Comparison of ENCODE assay signal across 17 cellular contexts in the genomic region with DNA sequence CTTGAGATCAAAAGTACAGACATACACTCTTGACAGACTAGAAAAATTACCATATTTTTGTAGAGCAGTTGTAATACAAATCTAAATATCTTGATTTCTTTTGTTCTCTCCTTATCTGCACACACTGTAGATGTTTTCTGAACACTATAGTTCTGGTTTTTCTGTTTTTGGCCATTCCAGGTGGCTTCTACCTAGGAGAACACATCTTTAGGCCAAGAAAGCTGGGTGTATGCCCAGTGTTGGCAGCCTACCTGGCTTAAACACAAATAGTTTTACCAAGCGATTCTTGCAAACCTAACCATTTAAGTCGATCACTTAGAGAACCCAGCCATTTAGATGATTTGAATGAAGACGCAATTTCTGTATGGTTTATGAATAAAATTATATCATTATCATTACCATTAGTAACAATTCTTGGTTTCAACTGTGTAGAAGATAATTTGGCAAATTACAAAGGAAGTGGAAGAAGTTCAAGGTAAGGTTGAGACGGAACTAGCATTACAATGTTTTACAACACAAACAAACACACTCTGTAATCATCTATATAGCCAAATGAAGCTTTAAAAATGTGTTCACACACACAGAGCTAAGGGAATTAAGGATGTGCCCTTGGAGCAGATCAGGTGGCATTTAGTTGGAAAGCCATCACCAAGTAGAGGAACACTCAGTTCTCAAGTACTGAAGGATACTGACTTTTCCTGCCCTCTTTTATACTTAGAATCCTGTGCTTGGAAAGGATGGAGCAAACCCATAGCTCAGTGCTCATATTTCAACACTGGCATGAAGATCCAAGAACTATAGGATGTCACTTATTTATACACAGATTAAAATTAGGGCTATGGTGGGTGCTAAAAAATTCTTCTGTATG. TPM values are rescaled to one million over a fixed set of nuclear protein-coding genes. Genes with fewer than 3 reads are reported as not detected.
DNase-seq lines count a peak whose midpoint lies in the region; FAIRE-seq and TF ChIP-seq lines count a peak whose summit lies in the region.
"Had no signal": no experiment of that assay in that cellular context is flagged by ENCODE, and none has a peak within 500 bp of the region (broad histone marks: within the 10 kb centered on the region; RNA-seq: fewer than 3 reads in every experiment).

No MANE protein-coding gene starts in this region.

- no peak for TF ChIP-seq EP300 in ovary (IDR thresholded peaks at IDR 0.05)

- FAIRE-seq in H54 (lab: Jason Lieb, UNC): peak; percentile 57
- FAIRE-seq: A204.1, HTR-8/SVneo had no signal

- H3K4me3 ChIP-seq in prostate gland (no peak overlapping the region), ovary (no peak overlapping the region)

- TF ChIP-seq POLR2A in H54 (IDR thresholded peaks at IDR 0.05; ENCODE audit: low read depth, low read length) (no peak), prostate gland (IDR thresholded peaks at IDR 0.05) (no peak), ovary (IDR thresholded peaks at IDR 0.05) (no peak)

- no peak overlapping the region for H3K27ac ChIP-seq in prostate gland
- no peak overlapping the region for H3K27ac ChIP-seq in ovary

- H3K9me3 ChIP-seq in prostate gland (no peaks in the 10 kb centered on the region), ovary (no peaks in the 10 kb centered on the region)
- H3K9me3 ChIP-seq: BE2C had no signal

- DNase-seq in H54 (ENCODE audit: insufficient read length, low spot score) (no peak), cerebellar cortex (ENCODE audit: low spot score) (peak; percentile 96), prostate gland (ENCODE audit: low spot score) (peak; percentile 31), NCI-H774 (lab: John Stamatoyannopoulos, UW) (no peak), NCI-H82 (lab: John Stamatoyannopoulos, UW) (no peak), ovary (no peak)
- DNase-seq: ACHN; BE2C; CD4-positive, CD25-positive, alpha-beta regulatory T cell; CD8-positive, alpha-beta memory T cell; COR-L47; DMS 273 treated with DMSO at 0.1 percent for 48 hours; GDM1; GOT3; H9 had no signal

- no peaks in the 10 kb centered on the region for H3K27me3 ChIP-seq in prostate gland (replicated peaks; ENCODE audit: insufficient read depth)
- no peaks in the 10 kb centered on the region for H3K27me3 ChIP-seq in ovary

- WGBS in prostate gland: 49% methylated on average over 4 of the region's 4 CpGs
- 50 to 66% (median 54%) methylated on average over 4 of the region's 4 CpGs for WGBS in ovary, 3 donors

- H3K36me3 ChIP-seq in prostate gland (no peaks in the 10 kb centered on the region), ovary (no peaks in the 10 kb centered on the region)
- H3K36me3 ChIP-seq: BE2C had no signal

- intact Hi-C loops in prostate gland (cut with DNase I): no loop called here
- intact Hi-C loops in ovary (cut with DNase I): no loop called here

- no peak for TF ChIP-seq CTCF in prostate gland (IDR thresholded peaks at IDR 0.05)
- TF ChIP-seq CTCF in ovary (IDR thresholded peaks at IDR 0.05): no peak

- H3K4me1 ChIP-seq in prostate gland (replicated peaks) (no peaks in the 10 kb centered on the region), ovary (ENCODE audit: insufficient read depth) (no peaks in the 10 kb centered on the region)
- H3K4me1 ChIP-seq: BE2C had no signal

RNA-seq across cellular contexts. Expression of a gene that starts 36.2 kb away (rescaled TPM):
- total RNA-seq in prostate gland (10 to 100 TPM; 60.9 to 72.7 TPM), ovary (10 to 100 TPM; 38.4 to 65.2 (median 46.1) TPM)
- 10 to 100 TPM; 40.8 to 49.6 TPM for polyA plus RNA-seq in ovary

Comparison
In these comparisons a context has a peak if more than half of its experiments do, and no peak if none do; other contexts are left out.
1. DNase-seq: peak in cerebellar cortex (single experiment) and prostate gland (single experiment); none in H54 (single experiment), NCI-H774 (single experiment), NCI-H82 (single experiment) and ovary (0 of 5).